1 cellular context compared by ENCODE assay signal in the genomic region with DNA sequence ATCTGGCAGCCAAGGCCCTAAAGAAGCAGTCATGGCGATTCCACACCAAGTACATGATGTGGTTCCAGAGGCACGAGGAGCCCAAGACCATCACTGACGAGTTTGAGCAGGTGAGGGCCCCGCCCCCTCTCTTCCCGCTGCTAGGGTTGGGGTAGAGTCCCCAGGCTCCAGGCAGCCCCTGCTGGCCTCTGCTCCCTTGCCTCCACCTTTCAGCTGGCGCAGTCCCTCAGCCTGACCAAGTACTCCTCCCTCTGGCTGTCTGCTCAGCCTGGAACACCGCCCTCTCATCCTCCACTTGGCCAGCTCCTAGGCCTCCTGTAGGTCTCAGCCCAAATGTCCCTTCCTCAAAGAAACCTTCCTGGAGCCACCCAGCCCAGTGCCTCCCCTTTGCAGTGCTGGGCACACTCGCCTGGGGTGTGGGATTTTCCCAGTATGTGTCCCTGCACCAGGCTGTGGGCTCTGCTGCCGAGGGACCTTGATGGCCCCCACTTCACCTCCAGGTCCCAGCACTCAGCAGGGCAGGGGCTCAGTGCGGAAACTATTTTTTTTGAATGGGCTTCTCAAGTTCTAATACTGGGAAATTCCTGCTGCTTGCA.
TF ChIP-seq lines count a peak whose summit lies in the region.

No MANE protein-coding gene starts in this region.

TF ChIP-seq in HepG2, 621 proteins besides CTCF, POLR2A, EP300 and RAD21:
- TF ChIP-seq RBFOX2 (IDR thresholded peaks at IDR 0.05; ENCODE audit: low read depth, low read length) (0 out of 2 replicates have a peak, but pooled peaks have one; percentile 24), RBM22 (optimal IDR thresholded peaks at IDR 0.05; ENCODE audit: low read length) (peak; percentile 41), POLR2G (IDR thresholded peaks at IDR 0.05; ENCODE audit: low read depth, low read length) (0 out of 2 replicates have a peak, but pooled peaks have one; percentile 37), AGO2 (optimal IDR thresholded peaks at IDR 0.05; ENCODE audit: low read depth, low read length) (peak; percentile 77), POLR2AphosphoS5 (IDR thresholded peaks at IDR 0.05; ENCODE audit: low read depth, low read length) (peak; percentile 22; the same call in 1 of the 2 replicates), SETDB1 (CRISPR knock-in tag; IDR thresholded peaks at IDR 0.05; ENCODE audit: borderline replicate concordance) (no peak)
